8 cellular contexts compared by ENCODE assay signal in the genomic region with DNA sequence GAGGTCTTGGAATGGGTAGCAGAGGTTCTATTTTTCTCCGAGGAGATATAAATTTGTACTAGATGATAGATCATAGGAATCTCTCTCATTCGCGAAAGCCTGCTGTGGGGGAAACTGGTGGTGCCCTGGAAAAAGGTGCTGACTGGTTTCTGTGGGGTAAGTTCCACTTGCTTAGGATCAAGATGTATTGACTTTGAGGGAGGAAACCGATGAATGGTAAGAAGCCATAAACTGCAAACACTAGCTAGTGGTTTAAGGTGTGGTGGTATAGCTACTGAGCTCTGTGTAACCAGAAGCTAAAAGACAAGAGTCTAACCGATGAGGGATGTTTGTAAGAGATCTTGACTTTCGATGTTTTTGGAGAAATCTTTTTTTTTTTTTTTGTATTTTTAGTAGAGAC. TPM values are rescaled to one million over a fixed set of nuclear protein-coding genes. Genes with fewer than 3 reads are reported as not detected.
DNase-seq lines count a peak whose midpoint lies in the region; ATAC-seq and TF ChIP-seq lines count a peak whose summit lies in the region.

No MANE protein-coding gene starts in this region.

- DNase-seq in stimulated activated CD4-positive, alpha-beta T cell treated with anti-CD3 and anti-CD28 coated beads, Interleukin-4, amount 100 ng/mL, for 24 hours = peak; percentile 15
- no peak for DNase-seq in stimulated activated CD4-positive, alpha-beta T cell treated with anti-CD3 and anti-CD28 coated beads, Interleukin-2, amount 100 ng/mL, for 48 hours
- peak; percentile 11 for DNase-seq in activated CD4-positive, alpha-beta T cell treated with anti-CD3 and anti-CD28 coated beads, Interleukin-2, amount 10 ng/mL, durations not matched to agents 7 days and 5 days

- H3K27ac Mint-ChIP-seq in activated CD4-positive, alpha-beta T cell treated with anti-CD3 and anti-CD28 coated beads, Interleukin-2, amount 10 ng/mL, durations not matched to agents 7 days and 5 days = peak overlapping the region; percentile 93

- POLR2A ChIA-PET in activated CD4-positive, alpha-beta T cell treated with anti-CD3 and anti-CD28 coated beads, Interleukin-2, amount 10 ng/mL, durations not matched to agents 7 days and 5 days (lab: Charles Lee) = interaction anchor here (0.7 to 1.6 kb wide), 2 partner anchors 8 to 12 kb away, joined by 3 to 4 read pairs; no protein-coding TSS in a partner anchor

- peak overlapping the region; percentile 87 for H3K9ac ChIP-seq in skeletal muscle tissue (ENCODE audit: low read depth in 1 of 3, low read length in 3 of 3)

- H3K9me3 ChIP-seq in gastroesophageal sphincter (no peaks in the 10 kb centered on the region), skeletal muscle tissue (ENCODE audit: control insufficient read depth in 3 of 3, low read length in 3 of 3) (no peaks in the 10 kb centered on the region)

- H3K4me1 ChIP-seq in gastroesophageal sphincter (peaks cover 0 to 61% (median 0%) of the 10 kb centered on the region in 3 donors), skeletal muscle tissue (ENCODE audit: control insufficient read depth in 3 of 3, insufficient read depth in 3 of 3, low read length in 3 of 3) (peaks cover 9 to 14% (median 13%) of the 10 kb centered on the region in 3 donors)

- peak overlapping the region; percentile 97 for H3K4me3 Mint-ChIP-seq in activated CD4-positive, alpha-beta T cell treated with anti-CD3 and anti-CD28 coated beads, Interleukin-2, amount 10 ng/mL, durations not matched to agents 7 days and 5 days

- no peak for TF ChIP-seq CTCF in gastroesophageal sphincter (IDR thresholded peaks at IDR 0.05)

- H3K9me3 Mint-ChIP-seq in activated CD4-positive, alpha-beta T cell treated with anti-CD3 and anti-CD28 coated beads, Interleukin-2, amount 10 ng/mL, durations not matched to agents 7 days and 5 days = no peaks in the 10 kb centered on the region

- H3K27me3 Mint-ChIP-seq in activated CD4-positive, alpha-beta T cell treated with anti-CD3 and anti-CD28 coated beads, Interleukin-2, amount 10 ng/mL, durations not matched to agents 7 days and 5 days = no peaks in the 10 kb centered on the region

- peak overlapping the region; percentile 4 to 88 (median 81) for H3K27ac ChIP-seq in gastroesophageal sphincter
- peak overlapping the region; percentile 67 for H3K27ac ChIP-seq in skeletal muscle tissue (ENCODE audit: low read depth, low read length)

- 6 to 21% methylated on average over 3 to 6 of the region's 6 CpGs for WGBS in gastroesophageal sphincter (ENCODE audit: low coverage in 1 of 2), 2 donors

- H3K36me3 ChIP-seq in gastroesophageal sphincter = no peaks in the 10 kb centered on the region
- H3K36me3 ChIP-seq in skeletal muscle tissue (ENCODE audit: control insufficient read depth in 3 of 3, insufficient read depth in 3 of 3, low read length in 3 of 3) = no peaks in the 10 kb centered on the region

- no peak for ATAC-seq in gastroesophageal sphincter
- no peak for ATAC-seq in GM21528 (IDR thresholded peaks at IDR 0.05; ENCODE audit: low FRiP score, unreplicated experiment)
- no peak for ATAC-seq in HG03139 (IDR thresholded peaks at IDR 0.05; ENCODE audit: unreplicated experiment)
- no peak for ATAC-seq in GM21786 (IDR thresholded peaks at IDR 0.05; ENCODE audit: unreplicated experiment)

- TF ChIP-seq POLR2A in gastroesophageal sphincter (IDR thresholded peaks at IDR 0.05) = no peak

- no peak for TF ChIP-seq EP300 in gastroesophageal sphincter (IDR thresholded peaks at IDR 0.05)

- H3K27me3 ChIP-seq in gastroesophageal sphincter (no peaks in the 10 kb centered on the region), skeletal muscle tissue (ENCODE audit: control insufficient read depth in 3 of 3, insufficient read depth in 3 of 3, low read length in 3 of 3) (no peaks in the 10 kb centered on the region)

- peak overlapping the region; percentile 56 to 72 for H3K4me3 ChIP-seq in gastroesophageal sphincter
- peak overlapping the region; percentile 89 to 92 (median 90) for H3K4me3 ChIP-seq in skeletal muscle tissue (ENCODE audit: low read length in 3 of 3)

- peaks cover 35% of the 10 kb centered on the region for H3K36me3 Mint-ChIP-seq in activated CD4-positive, alpha-beta T cell treated with anti-CD3 and anti-CD28 coated beads, Interleukin-2, amount 10 ng/mL, durations not matched to agents 7 days and 5 days (ENCODE audit: low read depth)

- H3K4me1 Mint-ChIP-seq in activated CD4-positive, alpha-beta T cell treated with anti-CD3 and anti-CD28 coated beads, Interleukin-2, amount 10 ng/mL, durations not matched to agents 7 days and 5 days = peaks cover 67% of the 10 kb centered on the region

- CTCF ChIA-PET in activated CD4-positive, alpha-beta T cell treated with anti-CD3 and anti-CD28 coated beads, Interleukin-2, amount 10 ng/mL, durations not matched to agents 7 days and 5 days (lab: Charles Lee) = interaction anchor here (0.6 to 2.1 kb wide), 7 partner anchors 9 to 335 kb away, joined by 4 to 7 read pairs (median 6); no protein-coding TSS in a partner anchor

RNA-seq across cellular contexts. Expression of gene AGPS, which starts 0.8 kb away (rescaled TPM):
- total RNA-seq in activated CD4-positive, alpha-beta T cell treated with anti-CD3 and anti-CD28 coated beads, Interleukin-2, amount 10 ng/mL, durations not matched to agents 7 days and 5 days = 10 to 100 TPM; 61.2 to 61.3 TPM
- total RNA-seq in gastroesophageal sphincter (10 to 100 TPM; 21.4 to 50.9 (median 34.3) TPM), skeletal muscle tissue (29.7 TPM)

Comparison
In these comparisons a context has a peak if more than half of its experiments do, and no peak if none do; other contexts are left out.
1. DNase-seq: peak in stimulated activated CD4-positive, alpha-beta T cell treated with anti-CD3 and anti-CD28 coated beads, Interleukin-4, amount 100 ng/mL, for 24 hours (single experiment) and activated CD4-positive, alpha-beta T cell treated with anti-CD3 and anti-CD28 coated beads, Interleukin-2, amount 10 ng/mL, durations not matched to agents 7 days and 5 days (single experiment); none in stimulated activated CD4-positive, alpha-beta T cell treated with anti-CD3 and anti-CD28 coated beads, Interleukin-2, amount 100 ng/mL, for 48 hours (0 of 2).